15 cellular contexts compared by ENCODE assay signal in the genomic region with DNA sequence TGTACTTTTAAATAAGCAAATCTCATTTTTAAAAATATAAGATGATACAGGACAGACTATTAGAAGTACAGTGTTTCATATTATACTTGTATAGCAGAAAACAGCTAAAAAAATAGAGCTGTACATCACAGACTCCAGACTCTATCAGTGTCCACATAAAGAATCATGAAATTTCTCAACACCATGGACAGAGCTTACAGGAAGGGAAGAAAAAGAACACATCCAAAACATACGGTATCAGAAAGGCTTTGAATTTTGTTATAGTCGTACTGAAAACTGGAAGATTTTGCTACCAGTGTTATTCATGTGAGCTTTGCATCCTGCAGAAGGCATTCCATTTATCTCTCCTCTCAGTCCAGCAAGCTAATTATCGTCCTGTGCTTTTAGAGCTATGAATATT.
A peak's percentile ranks its signal among the peaks of the same experiment; 100 is the strongest.
DNase-seq lines count a peak whose midpoint lies in the region; ATAC-seq and TF ChIP-seq lines count a peak whose summit lies in the region.
"Had no signal": no experiment of that assay in that cellular context is flagged by ENCODE, and none has a peak within 500 bp of the region (broad histone marks: within the 10 kb centered on the region; RNA-seq: fewer than 3 reads in every experiment).

No MANE protein-coding gene starts in this region.

- TF ChIP-seq EP300 in Ishikawa (IDR thresholded peaks at IDR 0.05; ENCODE audit: borderline replicate concordance), result no peak

- no peak for TF ChIP-seq RAD21 in Ishikawa (IDR thresholded peaks at IDR 0.05; ENCODE audit: low read depth)

- peaks cover 3% of the 10 kb centered on the region for H3K27me3 Mint-ChIP-seq in GM23338 (ENCODE audit: insufficient read depth, low read depth, poor library complexity)
- H3K27me3 Mint-ChIP-seq: CD4-positive, alpha-beta memory T cell had no signal

- H3K4me3 ChIP-seq in GM23338, result no peak overlapping the region
- no peak overlapping the region for H3K4me3 ChIP-seq in brain microvascular endothelial cell (ENCODE audit: low read depth, low read length)
- H3K4me3 ChIP-seq in hepatocyte, result no peak overlapping the region
- H3K4me3 ChIP-seq: BLaER1 had no signal

- H3K9me3 Mint-ChIP-seq in GM23338, result no peaks in the 10 kb centered on the region

- no peaks in the 10 kb centered on the region for H3K27me3 ChIP-seq in GM23338 (ENCODE audit: insufficient read depth)
- H3K27me3 ChIP-seq in brain microvascular endothelial cell (replicated peaks), result no peaks in the 10 kb centered on the region
- H3K27me3 ChIP-seq in hepatocyte, result no peaks in the 10 kb centered on the region
- H3K27me3 ChIP-seq: BLaER1 had no signal

- H3K36me3 Mint-ChIP-seq in GM23338 (ENCODE audit: low read depth), result no peaks in the 10 kb centered on the region
- H3K36me3 Mint-ChIP-seq: CD14-positive monocyte; CD4-positive, alpha-beta memory T cell had no signal

- no peaks in the 10 kb centered on the region for H3K4me1 Mint-ChIP-seq in GM23338
- H3K4me1 Mint-ChIP-seq: CD14-positive monocyte; CD4-positive, alpha-beta memory T cell; H9 had no signal

- H3K4me1 ChIP-seq in GM23338 (ENCODE audit: insufficient read depth) (no peaks in the 10 kb centered on the region), hepatocyte (ENCODE audit: insufficient read depth) (no peaks in the 10 kb centered on the region)
- H3K4me1 ChIP-seq: BLaER1 had no signal

- in situ Hi-C loops in brain microvascular endothelial cell (cut with HindIII; ENCODE audit: low pct_ligation_motif_present, low sequenced_read_pairs), result no loop called here

- H3K27ac Mint-ChIP-seq in GM23338, result no peak overlapping the region
- H3K27ac Mint-ChIP-seq: CD14-positive monocyte; CD4-positive, alpha-beta memory T cell; H9 had no signal

- DNase-seq in GM23338 (ENCODE audit: low spot score) (no peak), astrocyte of the hippocampus (ENCODE audit: low read depth, low spot score) (peak; percentile 4), left kidney (ENCODE audit: low read depth, low spot score) (peak; percentile 11), brain microvascular endothelial cell (no peak), hepatocyte (ENCODE audit: low spot score) (no peak)
- DNase-seq in activated naive CD4-positive, alpha-beta T cell treated with Interleukin-2 at 50 U/mL for 16 hours, result no peak
- DNase-seq: 8988T; CD4-positive, alpha-beta memory T cell; DMS153; DMS79; GDM1; H9 had no signal

- H4K20me1 ChIP-seq in GM23338 (replicated peaks; ENCODE audit: insufficient read depth) (no peaks in the 10 kb centered on the region), hepatocyte (ENCODE audit: insufficient read depth, poor library complexity, severe bottlenecking) (no peaks in the 10 kb centered on the region)
- H4K20me1 ChIP-seq: BLaER1 had no signal

- WGBS in hepatocyte (ENCODE audit: low lambda C conversion rate, missing lambda C conversion rate), result 85% methylated on average over 3 of the region's 3 CpGs

- H3K79me2 ChIP-seq in GM23338 (replicated peaks; ENCODE audit: insufficient read depth), result no peaks in the 10 kb centered on the region
- H3K79me2 ChIP-seq in hepatocyte, result no peaks in the 10 kb centered on the region

- no peak overlapping the region for H3K27ac ChIP-seq in GM23338 (ENCODE audit: low read depth)
- no peak overlapping the region for H3K27ac ChIP-seq in brain microvascular endothelial cell
- H3K27ac ChIP-seq in hepatocyte, result no peak overlapping the region
- H3K27ac ChIP-seq: BLaER1 had no signal

- peaks cover 10% of the 10 kb centered on the region; the same call in 1 of the 2 replicates for H3K9me2 ChIP-seq in GM23338 (ENCODE audit: insufficient read depth)
- no peaks in the 10 kb centered on the region for H3K9me2 ChIP-seq in hepatocyte (replicated peaks; ENCODE audit: insufficient read depth)

- no peaks in the 10 kb centered on the region for H3K36me3 ChIP-seq in GM23338 (ENCODE audit: insufficient read depth)
- H3K36me3 ChIP-seq in brain microvascular endothelial cell (replicated peaks), result no peaks in the 10 kb centered on the region
- no peaks in the 10 kb centered on the region for H3K36me3 ChIP-seq in hepatocyte (replicated peaks; ENCODE audit: insufficient read depth, low read depth)
- H3K36me3 ChIP-seq: BLaER1 had no signal

- no peak overlapping the region for H3K4me2 ChIP-seq in GM23338
- no peak overlapping the region for H3K4me2 ChIP-seq in hepatocyte
- H3K4me2 ChIP-seq: BLaER1 had no signal

- TF ChIP-seq CTCF in GM23338 (conservative IDR thresholded peaks at IDR 0.05; ENCODE audit: low read depth in 2 of 2) (no peak), brain microvascular endothelial cell (IDR thresholded peaks at IDR 0.05; ENCODE audit: low read depth, low read length, missing control alignments) (no peak), hepatocyte (IDR thresholded peaks at IDR 0.05; ENCODE audit: poor library complexity) (no peak)

- no peaks in the 10 kb centered on the region for H3K9me3 ChIP-seq in hepatocyte (ENCODE audit: low read depth)
- H3K9me3 ChIP-seq: BLaER1 had no signal

- H2AFZ ChIP-seq in GM23338, result no peak overlapping the region
- no peak overlapping the region for H2AFZ ChIP-seq in hepatocyte

- H3K4me3 Mint-ChIP-seq in GM23338, result no peak overlapping the region
- H3K4me3 Mint-ChIP-seq: CD14-positive monocyte; CD4-positive, alpha-beta memory T cell; H9 had no signal

- no peaks in the 10 kb centered on the region for H3F3A ChIP-seq in GM23338 (replicated peaks; ENCODE audit: low read depth)

- no peak for ATAC-seq in GM23338

TF ChIP-seq in GM23338, 12 proteins besides CTCF, POLR2A, EP300 and RAD21:
- no peak for TF ChIP-seq EZH2 (IDR thresholded peaks at IDR 0.05; ENCODE audit: low read depth, unreplicated experiment)
- TF ChIP-seq, protein P1, sequence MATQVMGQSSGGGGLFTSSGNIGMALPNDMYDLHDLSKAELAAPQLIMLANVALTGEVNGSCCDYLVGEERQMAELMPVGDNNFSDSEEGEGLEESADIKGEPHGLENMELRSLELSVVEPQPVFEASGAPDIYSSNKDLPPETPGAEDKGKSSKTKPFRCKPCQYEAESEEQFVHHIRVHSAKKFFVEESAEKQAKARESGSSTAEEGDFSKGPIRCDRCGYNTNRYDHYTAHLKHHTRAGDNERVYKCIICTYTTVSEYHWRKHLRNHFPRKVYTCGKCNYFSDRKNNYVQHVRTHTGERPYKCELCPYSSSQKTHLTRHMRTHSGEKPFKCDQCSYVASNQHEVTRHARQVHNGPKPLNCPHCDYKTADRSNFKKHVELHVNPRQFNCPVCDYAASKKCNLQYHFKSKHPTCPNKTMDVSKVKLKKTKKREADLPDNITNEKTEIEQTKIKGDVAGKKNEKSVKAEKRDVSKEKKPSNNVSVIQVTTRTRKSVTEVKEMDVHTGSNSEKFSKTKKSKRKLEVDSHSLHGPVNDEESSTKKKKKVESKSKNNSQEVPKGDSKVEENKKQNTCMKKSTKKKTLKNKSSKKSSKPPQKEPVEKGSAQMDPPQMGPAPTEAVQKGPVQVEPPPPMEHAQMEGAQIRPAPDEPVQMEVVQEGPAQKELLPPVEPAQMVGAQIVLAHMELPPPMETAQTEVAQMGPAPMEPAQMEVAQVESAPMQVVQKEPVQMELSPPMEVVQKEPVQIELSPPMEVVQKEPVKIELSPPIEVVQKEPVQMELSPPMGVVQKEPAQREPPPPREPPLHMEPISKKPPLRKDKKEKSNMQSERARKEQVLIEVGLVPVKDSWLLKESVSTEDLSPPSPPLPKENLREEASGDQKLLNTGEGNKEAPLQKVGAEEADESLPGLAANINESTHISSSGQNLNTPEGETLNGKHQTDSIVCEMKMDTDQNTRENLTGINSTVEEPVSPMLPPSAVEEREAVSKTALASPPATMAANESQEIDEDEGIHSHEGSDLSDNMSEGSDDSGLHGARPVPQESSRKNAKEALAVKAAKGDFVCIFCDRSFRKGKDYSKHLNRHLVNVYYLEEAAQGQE (IDR thresholded peaks at IDR 0.05; ENCODE audit: unreplicated experiment), result peak; percentile 44

TF ChIP-seq in Ishikawa, 13 proteins besides CTCF, POLR2A, EP300 and RAD21:
- no peak for TF ChIP-seq YY1 (IDR thresholded peaks at IDR 0.05; ENCODE audit: low read depth)
- TF ChIP-seq, protein P1 (IDR thresholded peaks at IDR 0.05; ENCODE audit: low read depth), result peak; percentile 70

Comparison
In these comparisons a context has a peak if more than half of its experiments do, and no peak if none do; other contexts are left out.
1. DNase-seq: peak in astrocyte of the hippocampus (single experiment) and left kidney (single experiment); none in GM23338 (single experiment), brain microvascular endothelial cell (single experiment), activated naive CD4-positive, alpha-beta T cell treated with Interleukin-2 at 50 U/mL for 16 hours (single experiment) and hepatocyte (single experiment).